ENCODE assay signal across 1 cellular context in the genomic region with DNA sequence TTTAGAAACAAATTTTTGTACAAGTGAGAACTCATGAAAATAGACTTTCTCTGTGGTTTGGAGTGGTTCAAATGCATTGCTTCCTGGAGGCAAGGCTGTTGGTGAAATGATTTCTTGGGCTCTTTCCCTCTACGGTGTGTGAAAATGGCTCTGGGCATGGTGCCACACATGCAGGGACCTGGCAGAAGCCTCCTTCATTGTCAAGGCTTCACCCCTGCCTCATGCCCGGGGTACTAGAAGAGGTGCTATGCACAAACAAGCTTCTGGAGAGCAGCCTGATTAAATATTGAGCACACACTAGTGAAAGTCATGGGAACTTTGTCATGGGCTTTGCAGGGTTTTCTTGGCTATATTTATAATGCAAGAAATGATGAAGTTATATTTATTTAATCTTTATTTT.
TF ChIP-seq lines count a peak whose summit lies in the region.

No MANE protein-coding gene starts in this region.

TF ChIP-seq in endothelial cell of umbilical vein, 7 proteins besides CTCF, POLR2A, EP300 and RAD21 (continued from another document):
- TF ChIP-seq JUN (IDR thresholded peaks at IDR 0.05; ENCODE audit: borderline replicate concordance, insufficient read depth, insufficient read length, low read depth) (no peak), EZH2 (IDR thresholded peaks at IDR 0.05; ENCODE audit: borderline replicate concordance, low read depth, low read length, severe bottlenecking) (no peak), POLR2AphosphoS5 (IDR thresholded peaks at IDR 0.05; ENCODE audit: insufficient read depth, low read depth, low read length) (no peak), MYC (IDR thresholded peaks at IDR 0.05; ENCODE audit: low read depth, low read length) (no peak)
TF ChIP-seq in endothelial cell of umbilical vein: peak in this region for 0.
